ENCODE assay signal across 1 cellular context in the genomic region with DNA sequence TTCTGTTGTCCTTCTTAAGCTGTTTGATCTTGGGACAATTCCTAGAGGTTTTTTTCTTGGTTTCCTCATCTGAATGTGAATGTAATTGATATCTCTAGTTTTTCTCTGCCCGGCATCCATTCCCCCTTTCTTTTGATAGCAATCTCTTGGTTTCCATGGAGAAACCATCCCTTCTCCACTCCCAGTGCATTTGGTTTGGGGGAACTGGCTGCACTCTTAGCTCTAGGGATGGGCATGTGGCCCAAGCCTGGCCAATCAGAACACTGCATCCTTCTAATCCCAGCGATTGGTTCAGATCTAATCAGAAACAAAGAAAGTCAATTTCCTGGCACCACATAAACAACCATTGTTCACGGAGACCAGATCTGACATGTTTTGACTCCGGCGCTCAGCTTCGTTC.
TF ChIP-seq lines count a peak whose summit lies in the region.

No MANE protein-coding gene starts in this region.

TF ChIP-seq in GM23338, 12 proteins besides CTCF, POLR2A, EP300 and RAD21 (continued from another document):
- TF ChIP-seq, protein P1, sequence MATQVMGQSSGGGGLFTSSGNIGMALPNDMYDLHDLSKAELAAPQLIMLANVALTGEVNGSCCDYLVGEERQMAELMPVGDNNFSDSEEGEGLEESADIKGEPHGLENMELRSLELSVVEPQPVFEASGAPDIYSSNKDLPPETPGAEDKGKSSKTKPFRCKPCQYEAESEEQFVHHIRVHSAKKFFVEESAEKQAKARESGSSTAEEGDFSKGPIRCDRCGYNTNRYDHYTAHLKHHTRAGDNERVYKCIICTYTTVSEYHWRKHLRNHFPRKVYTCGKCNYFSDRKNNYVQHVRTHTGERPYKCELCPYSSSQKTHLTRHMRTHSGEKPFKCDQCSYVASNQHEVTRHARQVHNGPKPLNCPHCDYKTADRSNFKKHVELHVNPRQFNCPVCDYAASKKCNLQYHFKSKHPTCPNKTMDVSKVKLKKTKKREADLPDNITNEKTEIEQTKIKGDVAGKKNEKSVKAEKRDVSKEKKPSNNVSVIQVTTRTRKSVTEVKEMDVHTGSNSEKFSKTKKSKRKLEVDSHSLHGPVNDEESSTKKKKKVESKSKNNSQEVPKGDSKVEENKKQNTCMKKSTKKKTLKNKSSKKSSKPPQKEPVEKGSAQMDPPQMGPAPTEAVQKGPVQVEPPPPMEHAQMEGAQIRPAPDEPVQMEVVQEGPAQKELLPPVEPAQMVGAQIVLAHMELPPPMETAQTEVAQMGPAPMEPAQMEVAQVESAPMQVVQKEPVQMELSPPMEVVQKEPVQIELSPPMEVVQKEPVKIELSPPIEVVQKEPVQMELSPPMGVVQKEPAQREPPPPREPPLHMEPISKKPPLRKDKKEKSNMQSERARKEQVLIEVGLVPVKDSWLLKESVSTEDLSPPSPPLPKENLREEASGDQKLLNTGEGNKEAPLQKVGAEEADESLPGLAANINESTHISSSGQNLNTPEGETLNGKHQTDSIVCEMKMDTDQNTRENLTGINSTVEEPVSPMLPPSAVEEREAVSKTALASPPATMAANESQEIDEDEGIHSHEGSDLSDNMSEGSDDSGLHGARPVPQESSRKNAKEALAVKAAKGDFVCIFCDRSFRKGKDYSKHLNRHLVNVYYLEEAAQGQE (IDR thresholded peaks at IDR 0.05; ENCODE audit: unreplicated experiment), result no peak
- no peak for TF ChIP-seq JUNB (IDR thresholded peaks at IDR 0.05; ENCODE audit: unreplicated experiment)
- TF ChIP-seq EZH2phosphoT487 (IDR thresholded peaks at IDR 0.05; ENCODE audit: unreplicated experiment), result no peak
- no peak for TF ChIP-seq CREB1 (CRISPR knock-in tag; IDR thresholded peaks at IDR 0.05; ENCODE audit: low read depth)
- no peak for TF ChIP-seq NANOG (IDR thresholded peaks at IDR 0.05; ENCODE audit: borderline replicate concordance)
- no peak for TF ChIP-seq ZNF114 (CRISPR knock-in tag; IDR thresholded peaks at IDR 0.05)
- no peak for TF ChIP-seq POLR2AphosphoS5 (IDR thresholded peaks at IDR 0.05; ENCODE audit: low read depth)
- TF ChIP-seq, protein P2, sequence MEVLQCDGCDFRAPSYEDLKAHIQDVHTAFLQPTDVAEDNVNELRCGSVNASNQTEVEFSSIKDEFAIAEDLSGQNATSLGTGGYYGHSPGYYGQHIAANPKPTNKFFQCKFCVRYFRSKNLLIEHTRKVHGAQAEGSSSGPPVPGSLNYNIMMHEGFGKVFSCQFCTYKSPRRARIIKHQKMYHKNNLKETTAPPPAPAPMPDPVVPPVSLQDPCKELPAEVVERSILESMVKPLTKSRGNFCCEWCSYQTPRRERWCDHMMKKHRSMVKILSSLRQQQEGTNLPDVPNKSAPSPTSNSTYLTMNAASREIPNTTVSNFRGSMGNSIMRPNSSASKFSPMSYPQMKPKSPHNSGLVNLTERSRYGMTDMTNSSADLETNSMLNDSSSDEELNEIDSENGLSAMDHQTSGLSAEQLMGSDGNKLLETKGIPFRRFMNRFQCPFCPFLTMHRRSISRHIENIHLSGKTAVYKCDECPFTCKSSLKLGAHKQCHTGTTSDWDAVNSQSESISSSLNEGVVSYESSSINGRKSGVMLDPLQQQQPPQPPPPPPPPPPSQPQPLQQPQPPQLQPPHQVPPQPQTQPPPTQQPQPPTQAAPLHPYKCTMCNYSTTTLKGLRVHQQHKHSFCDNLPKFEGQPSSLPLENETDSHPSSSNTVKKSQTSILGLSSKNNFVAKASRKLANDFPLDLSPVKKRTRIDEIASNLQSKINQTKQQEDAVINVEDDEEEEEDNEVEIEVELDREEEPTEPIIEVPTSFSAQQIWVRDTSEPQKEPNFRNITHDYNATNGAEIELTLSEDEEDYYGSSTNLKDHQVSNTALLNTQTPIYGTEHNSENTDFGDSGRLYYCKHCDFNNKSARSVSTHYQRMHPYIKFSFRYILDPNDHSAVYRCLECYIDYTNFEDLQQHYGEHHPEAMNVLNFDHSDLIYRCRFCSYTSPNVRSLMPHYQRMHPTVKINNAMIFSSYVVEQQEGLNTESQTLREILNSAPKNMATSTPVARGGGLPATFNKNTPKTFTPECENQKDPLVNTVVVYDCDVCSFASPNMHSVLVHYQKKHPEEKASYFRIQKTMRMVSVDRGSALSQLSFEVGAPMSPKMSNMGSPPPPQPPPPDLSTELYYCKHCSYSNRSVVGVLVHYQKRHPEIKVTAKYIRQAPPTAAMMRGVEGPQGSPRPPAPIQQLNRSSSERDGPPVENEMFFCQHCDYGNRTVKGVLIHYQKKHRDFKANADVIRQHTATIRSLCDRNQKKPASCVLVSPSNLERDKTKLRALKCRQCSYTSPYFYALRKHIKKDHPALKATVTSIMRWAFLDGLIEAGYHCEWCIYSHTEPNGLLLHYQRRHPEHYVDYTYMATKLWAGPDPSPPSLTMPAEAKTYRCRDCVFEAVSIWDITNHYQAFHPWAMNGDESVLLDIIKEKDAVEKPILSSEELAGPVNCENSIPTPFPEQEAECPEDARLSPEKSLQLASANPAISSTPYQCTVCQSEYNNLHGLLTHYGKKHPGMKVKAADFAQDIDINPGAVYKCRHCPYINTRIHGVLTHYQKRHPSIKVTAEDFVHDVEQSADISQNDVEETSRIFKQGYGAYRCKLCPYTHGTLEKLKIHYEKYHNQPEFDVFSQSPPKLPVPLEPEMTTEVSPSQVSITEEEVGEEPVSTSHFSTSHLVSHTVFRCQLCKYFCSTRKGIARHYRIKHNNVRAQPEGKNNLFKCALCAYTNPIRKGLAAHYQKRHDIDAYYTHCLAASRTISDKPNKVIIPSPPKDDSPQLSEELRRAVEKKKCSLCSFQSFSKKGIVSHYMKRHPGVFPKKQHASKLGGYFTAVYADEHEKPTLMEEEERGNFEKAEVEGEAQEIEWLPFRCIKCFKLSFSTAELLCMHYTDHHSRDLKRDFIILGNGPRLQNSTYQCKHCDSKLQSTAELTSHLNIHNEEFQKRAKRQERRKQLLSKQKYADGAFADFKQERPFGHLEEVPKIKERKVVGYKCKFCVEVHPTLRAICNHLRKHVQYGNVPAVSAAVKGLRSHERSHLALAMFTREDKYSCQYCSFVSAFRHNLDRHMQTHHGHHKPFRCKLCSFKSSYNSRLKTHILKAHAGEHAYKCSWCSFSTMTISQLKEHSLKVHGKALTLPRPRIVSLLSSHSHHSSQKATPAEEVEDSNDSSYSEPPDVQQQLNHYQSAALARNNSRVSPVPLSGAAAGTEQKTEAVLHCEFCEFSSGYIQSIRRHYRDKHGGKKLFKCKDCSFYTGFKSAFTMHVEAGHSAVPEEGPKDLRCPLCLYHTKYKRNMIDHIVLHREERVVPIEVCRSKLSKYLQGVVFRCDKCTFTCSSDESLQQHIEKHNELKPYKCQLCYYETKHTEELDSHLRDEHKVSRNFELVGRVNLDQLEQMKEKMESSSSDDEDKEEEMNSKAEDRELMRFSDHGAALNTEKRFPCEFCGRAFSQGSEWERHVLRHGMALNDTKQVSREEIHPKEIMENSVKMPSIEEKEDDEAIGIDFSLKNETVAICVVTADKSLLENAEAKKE (CRISPR knock-in tag; IDR thresholded peaks at IDR 0.05), result no peak
- TF ChIP-seq ZNF331 (CRISPR knock-in tag; IDR thresholded peaks at IDR 0.05; ENCODE audit: low read depth), result no peak
- TF ChIP-seq, protein P3, sequence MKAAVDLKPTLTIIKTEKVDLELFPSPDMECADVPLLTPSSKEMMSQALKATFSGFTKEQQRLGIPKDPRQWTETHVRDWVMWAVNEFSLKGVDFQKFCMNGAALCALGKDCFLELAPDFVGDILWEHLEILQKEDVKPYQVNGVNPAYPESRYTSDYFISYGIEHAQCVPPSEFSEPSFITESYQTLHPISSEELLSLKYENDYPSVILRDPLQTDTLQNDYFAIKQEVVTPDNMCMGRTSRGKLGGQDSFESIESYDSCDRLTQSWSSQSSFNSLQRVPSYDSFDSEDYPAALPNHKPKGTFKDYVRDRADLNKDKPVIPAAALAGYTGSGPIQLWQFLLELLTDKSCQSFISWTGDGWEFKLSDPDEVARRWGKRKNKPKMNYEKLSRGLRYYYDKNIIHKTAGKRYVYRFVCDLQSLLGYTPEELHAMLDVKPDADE (IDR thresholded peaks at IDR 0.05), result no peak
- TF ChIP-seq EZH2 (IDR thresholded peaks at IDR 0.05; ENCODE audit: low read depth, unreplicated experiment), result no peak
